Comparison of ENCODE assay signal across 9 cellular contexts in genomic region chr1:205285391-205286101, GRCh38. TPM values are rescaled to one million over a fixed set of nuclear protein-coding genes. Genes with fewer than 3 reads are reported as not detected.
DNase-seq lines count a peak whose midpoint lies in the region; ATAC-seq, FAIRE-seq and TF ChIP-seq lines count a peak whose summit lies in the region.
"Had no signal": no experiment of that assay in that cellular context is flagged by ENCODE, and none has a peak within 500 bp of the region (broad histone marks: within the 10 kb centered on the region; RNA-seq: fewer than 3 reads in every experiment).

No MANE protein-coding gene starts in this region.

- peak; percentile 22 for ATAC-seq in Right ventricle myocardium superior (ENCODE audit: poor library complexity)
- ATAC-seq in stimulated activated memory B cell treated with anti-CD40 and anti-IgM and Interleukin-4, amounts not matched to agents 10 μg/mL and 1 μg/mL and 100 μg/mL, for 72 hours = peak; percentile 59

- H3K4me1 ChIP-seq in NT2/D1 (ENCODE audit: insufficient read depth, insufficient read length) (peaks cover 29% of the 10 kb centered on the region), keratinocyte (ENCODE audit: control insufficient read depth, extremely low read depth, insufficient read depth, low read length) (peaks cover 61% of the 10 kb centered on the region)

- H3K9ac ChIP-seq in NT2/D1 (ENCODE audit: insufficient read length, low read depth) (peak overlapping the region; percentile 63), keratinocyte (ENCODE audit: control insufficient read depth, extremely low read depth, insufficient read depth, low read length) (no peak overlapping the region)

- dilution Hi-C loops in keratinocyte (cut with MboI; ENCODE audit: extremely low pct_ligation_motif_present, low sequenced_read_pairs) = no loop called here

- peak overlapping the region; percentile 73 for H3K4me3 Mint-ChIP-seq in stimulated activated memory B cell treated with anti-CD40 and anti-IgM and Interleukin-4, amounts not matched to agents 10 μg/mL and 1 μg/mL and 100 μg/mL, for 72 hours

- H3K9me3 ChIP-seq in NT2/D1 (ENCODE audit: insufficient read depth, low read length) (no peaks in the 10 kb centered on the region; the same call in 1 of the 2 replicates), keratinocyte (ENCODE audit: control insufficient read depth, low read depth, low read length) (no peaks in the 10 kb centered on the region)

- H3K36me3 ChIP-seq in NT2/D1 (ENCODE audit: insufficient read depth, insufficient read length, low read length) = no peaks in the 10 kb centered on the region
- H3K36me3 ChIP-seq in keratinocyte (ENCODE audit: control insufficient read depth in 2 of 2, extremely low read depth in 1 of 2, insufficient read depth in 2 of 2, low read length in 2 of 2) = no peaks in the 10 kb centered on the region

- no peak for DNase-seq in Right ventricle myocardium superior
- no peak for DNase-seq in cardiac septum (ENCODE audit: low spot score)
- no peak for DNase-seq in NT2/D1 (ENCODE audit: low read depth, low spot score)
- DNase-seq in activated effector memory CD4-positive, alpha-beta T cell treated with Interleukin-2 at 50 U/mL for 16 hours = peak; percentile 61
- no peak for DNase-seq in keratinocyte (ENCODE audit: low read depth, low spot score)
- no peak for DNase-seq in head of caudate nucleus
- DNase-seq in NCI-H1930 (lab: John Stamatoyannopoulos, UW) = no peak

- H3K27me3 ChIP-seq in NT2/D1 (ENCODE audit: insufficient read depth, insufficient read length) (no peaks in the 10 kb centered on the region), keratinocyte (ENCODE audit: control insufficient read depth, extremely low read depth, insufficient read depth, low read length) (no peaks in the 10 kb centered on the region)

- no peaks in the 10 kb centered on the region for H4K20me1 ChIP-seq in keratinocyte (ENCODE audit: control insufficient read depth, extremely low read depth, insufficient read depth, low read length)

- peak overlapping the region; percentile 84 for H3K4me2 ChIP-seq in keratinocyte (ENCODE audit: control insufficient read depth, extremely low read depth, insufficient read depth, low read depth, low read length)

- no peaks in the 10 kb centered on the region for H3K9me3 Mint-ChIP-seq in stimulated activated memory B cell treated with anti-CD40 and anti-IgM and Interleukin-4, amounts not matched to agents 10 μg/mL and 1 μg/mL and 100 μg/mL, for 72 hours

- H3K27ac ChIP-seq in keratinocyte (ENCODE audit: control insufficient read depth, insufficient read depth, low read length) = peak overlapping the region; percentile 62

- no peak for FAIRE-seq in keratinocyte (lab: Jason Lieb, UNC)
- FAIRE-seq: endometrium had no signal

- no peak overlapping the region for H3K4me3 ChIP-seq in NT2/D1 (ENCODE audit: insufficient read length, low read depth)
- H3K4me3 ChIP-seq in keratinocyte (ENCODE audit: control insufficient read depth in 2 of 3, extremely low read depth in 1 of 3, insufficient read depth in 2 of 3, low read depth in 1 of 3, low read length in 3 of 3) = no peak overlapping the region

- no peaks in the 10 kb centered on the region for H3K79me2 ChIP-seq in keratinocyte (ENCODE audit: control insufficient read depth, insufficient read depth, low read length)

- H3K9me1 ChIP-seq in keratinocyte (ENCODE audit: control insufficient read depth, extremely low read depth, insufficient read depth, low read length) = no peaks in the 10 kb centered on the region

- peak overlapping the region; percentile 94 for H3K27ac Mint-ChIP-seq in stimulated activated memory B cell treated with anti-CD40 and anti-IgM and Interleukin-4, amounts not matched to agents 10 μg/mL and 1 μg/mL and 100 μg/mL, for 72 hours

- no peak for TF ChIP-seq CTCF in keratinocyte (optimal IDR thresholded peaks at IDR 0.05 in 1 of 3, IDR thresholded peaks at IDR 0.05 in 1 of 3, conservative IDR thresholded peaks at IDR 0.05 in 1 of 3; ENCODE audit: extremely low read depth in 1 of 3, insufficient read depth in 2 of 3, low read length in 3 of 3)

- H2AFZ ChIP-seq in keratinocyte (ENCODE audit: control insufficient read depth, low read length) = no peak overlapping the region

- no peaks in the 10 kb centered on the region for H3K27me3 Mint-ChIP-seq in stimulated activated memory B cell treated with anti-CD40 and anti-IgM and Interleukin-4, amounts not matched to agents 10 μg/mL and 1 μg/mL and 100 μg/mL, for 72 hours

- peaks cover 79% of the 10 kb centered on the region for H3K4me1 Mint-ChIP-seq in stimulated activated memory B cell treated with anti-CD40 and anti-IgM and Interleukin-4, amounts not matched to agents 10 μg/mL and 1 μg/mL and 100 μg/mL, for 72 hours

- H3K36me3 Mint-ChIP-seq in stimulated activated memory B cell treated with anti-CD40 and anti-IgM and Interleukin-4, amounts not matched to agents 10 μg/mL and 1 μg/mL and 100 μg/mL, for 72 hours = no peaks in the 10 kb centered on the region

- intact Hi-C loops in Right ventricle myocardium superior (cut with DNase I) (no loop called here), cardiac septum (cut with DNase I) (no loop called here), head of caudate nucleus (cut with DNase I) (no loop called here)

RNA-seq across cellular contexts. Expression of gene NUAK2, which starts 36.0 kb away (rescaled TPM):
- 1.2 TPM for total RNA-seq in Right ventricle myocardium superior
- total RNA-seq in cardiac septum = 0.75 TPM
- 2.8 to 5.9 TPM (median 3.9 TPM) in 3 replicates for polyA plus RNA-seq in keratinocyte
- polyA plus RNA-seq in keratinocyte (2011; ENCODE audit: low read depth) = 2.9 TPM
- polyA plus RNA-seq in keratinocyte (2011; cell fraction: cytosol; rRNA removed) = 3.0 TPM in 2 replicates
- 7.9 and 8.2 TPM in 2 replicates for polyA plus RNA-seq in keratinocyte (2011; cell fraction: nucleus; rRNA removed)
- 5.4 and 7.6 TPM in 2 replicates for polyA plus RNA-seq in keratinocyte (2012; ENCODE audit: low replicate concordance)
- polyA minus RNA-seq in keratinocyte = 4.1 to 8.7 TPM (median 4.3 TPM) in 3 replicates
- 5.8 TPM for polyA minus RNA-seq in keratinocyte (2011; cell fraction: cytosol; rRNA and poly(A)+ RNA removed)
- 9.7 and 12.9 TPM in 2 replicates for polyA minus RNA-seq in keratinocyte (2011; cell fraction: nucleus; rRNA and poly(A)+ RNA removed)

RNA-seq across cellular contexts. Expression of gene TMCC2, which starts 57.8 kb away (rescaled TPM):
- total RNA-seq in Right ventricle myocardium superior (1.3 TPM), cardiac septum (4.0 TPM)
- 0.60 to 1.8 TPM (median 0.83 TPM) in 3 replicates for polyA plus RNA-seq in keratinocyte
- 0.27 TPM for polyA plus RNA-seq in keratinocyte (2011; ENCODE audit: low read depth)
- polyA plus RNA-seq in keratinocyte (2011; cell fraction: cytosol; rRNA removed) = 0.69 and 1.4 TPM in 2 replicates
- 1.3 and 1.7 TPM in 2 replicates for polyA plus RNA-seq in keratinocyte (2011; cell fraction: nucleus; rRNA removed)
- polyA plus RNA-seq in keratinocyte (2012; ENCODE audit: low replicate concordance) = 0.17 and 0.79 TPM in 2 replicates
- 1.2 to 2.4 TPM (median 2.4 TPM) in 3 replicates for polyA minus RNA-seq in keratinocyte
- polyA minus RNA-seq in keratinocyte (2011; cell fraction: cytosol; rRNA and poly(A)+ RNA removed) = 3.1 TPM
- 0.95 and 1.6 TPM in 2 replicates for polyA minus RNA-seq in keratinocyte (2011; cell fraction: nucleus; rRNA and poly(A)+ RNA removed)
